7 cellular contexts compared by ENCODE assay signal in the genomic region with DNA sequence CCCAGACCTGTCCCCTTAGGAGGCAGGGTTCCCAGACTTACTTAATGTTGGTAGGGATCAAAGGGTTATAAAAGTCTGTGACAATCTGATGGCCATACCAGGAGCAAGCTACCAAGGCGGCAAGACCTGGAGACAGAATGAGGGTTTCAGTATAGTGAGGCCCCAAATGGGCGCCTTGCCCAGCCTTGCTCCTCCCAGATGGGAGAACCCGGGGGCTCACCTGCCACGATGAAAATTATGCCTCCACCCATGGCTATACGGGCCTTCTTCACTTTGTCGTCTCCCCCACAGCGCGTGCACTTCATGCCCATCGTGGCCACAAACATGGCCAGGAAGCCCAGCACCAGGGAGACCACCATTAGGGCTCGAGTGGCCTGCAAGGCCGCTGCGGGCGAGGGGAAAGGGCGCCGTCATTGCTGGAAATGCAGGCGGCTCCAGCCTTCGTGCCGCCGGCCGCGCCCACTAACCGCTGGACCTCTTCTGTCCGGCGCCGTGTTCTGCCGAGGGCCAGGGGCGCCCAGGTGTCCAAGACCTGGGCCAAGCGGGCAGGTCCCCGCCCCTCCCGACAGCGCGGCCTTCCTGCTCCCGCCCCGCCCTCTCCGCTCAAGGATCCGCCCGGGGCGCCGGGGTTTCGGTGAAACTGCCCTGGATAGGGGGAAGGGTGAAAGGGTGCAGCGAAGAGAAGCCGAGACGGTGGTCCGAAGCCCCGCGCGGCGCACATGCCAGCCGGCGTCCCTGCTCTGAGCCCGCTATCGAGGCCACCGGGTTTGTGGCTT. TPM values are rescaled to one million over a fixed set of nuclear protein-coding genes. Genes with fewer than 3 reads are reported as not detected.
DNase-seq lines count a peak whose midpoint lies in the region; ATAC-seq and TF ChIP-seq lines count a peak whose summit lies in the region.

No MANE protein-coding gene starts in this region.

- intact Hi-C loops in PC-3 (cut with micrococcal nuclease), result loop anchor here (5.0 kb wide), 1 partner anchor 222 kb away; a partner anchor contains a TSS
- intact Hi-C loops in vagina (cut with DNase I), result loop anchor here (5.0 kb wide), 1 partner anchor 527 kb away; no protein-coding TSS in a partner anchor

- no peaks in the 10 kb centered on the region for H3F3A ChIP-seq in PC-3 (ENCODE audit: low read length, unreplicated experiment)

- CTCF ChIA-PET in PC-3 (lab: Charles Lee), result interaction anchor here (0.6 kb wide), 1 partner anchor 40 kb away, joined by 3 read pairs; no protein-coding TSS in a partner anchor

- peak overlapping the region; percentile 97 for H3K4me3 ChIP-seq in PC-3 (ENCODE audit: low read length)
- peak overlapping the region; percentile 30 for H3K4me3 ChIP-seq in mononuclear cell (ENCODE audit: low read length)
- H3K4me3 ChIP-seq in vagina, result peak overlapping the region; percentile 44 to 58

- peak overlapping the region; percentile 93 for H3K9ac ChIP-seq in PC-3 (ENCODE audit: low read length)

- TF ChIP-seq CTCF in GM13977 (IDR thresholded peaks at IDR 0.05; ENCODE audit: extremely low read depth, insufficient read depth, missing control alignments) (no peak), PC-3 (conservative IDR thresholded peaks at IDR 0.05; ENCODE audit: low read depth, low read length) (no peak), vagina (IDR thresholded peaks at IDR 0.05) (no peak)

- H3K4me1 ChIP-seq in PC-3 (ENCODE audit: insufficient read depth, low read length) (peaks cover 27% of the 10 kb centered on the region), mononuclear cell (ENCODE audit: insufficient read depth, low read length) (peaks cover 38% of the 10 kb centered on the region), vagina (peaks cover 36% of the 10 kb centered on the region)

- POLR2A ChIA-PET in PC-3 (lab: Charles Lee; ENCODE audit: unreplicated experiment), result no interaction called here

- no TSS peak for BruUV-seq in PC-3 (replicated peaks; lab: Mats Ljungman, UMichigan)

- peak overlapping the region; percentile 83 for H3K27ac ChIP-seq in PC-3 (ENCODE audit: low read length)
- H3K27ac ChIP-seq in vagina, result peak overlapping the region; percentile 47

- peaks cover 4% of the 10 kb centered on the region; the same call in 1 of the 2 replicates for H3K36me3 ChIP-seq in PC-3 (ENCODE audit: low read depth, low read length)
- peaks cover 0 to 6% of the 10 kb centered on the region in 2 donors for H3K36me3 ChIP-seq in vagina

- H4K20me1 ChIP-seq in PC-3 (ENCODE audit: low read length), result peaks cover 14% of the 10 kb centered on the region; the same call in 1 of the 2 replicates

- in situ Hi-C loops in GM13977 (cut with MboI; ENCODE audit: low pct_unique_long_range_greater_than_20kb, low sequenced_read_pairs, unreplicated experiment), result no loop called here

- no peaks in the 10 kb centered on the region for H3K9me2 ChIP-seq in PC-3 (replicated peaks; ENCODE audit: low read length)

- peak overlapping the region; percentile 96 for H3K4me2 ChIP-seq in PC-3 (ENCODE audit: low read length)

- H3K9me3 ChIP-seq in PC-3 (ENCODE audit: low read length) (no peaks in the 10 kb centered on the region), mononuclear cell (ENCODE audit: low read depth, low read length) (no peaks in the 10 kb centered on the region), vagina (no peaks in the 10 kb centered on the region)

- H3K79me2 ChIP-seq in PC-3 (ENCODE audit: low read length), result peaks cover 48% of the 10 kb centered on the region

- TF ChIP-seq POLR2A in vagina (IDR thresholded peaks at IDR 0.05), result no peak

- H2AFZ ChIP-seq in PC-3 (ENCODE audit: low read length), result no peak overlapping the region

- peak; percentile 39 for ATAC-seq in PC-3

- H3K27me3 ChIP-seq in PC-3 (ENCODE audit: low read length), result no peaks in the 10 kb centered on the region
- H3K27me3 ChIP-seq in mononuclear cell (ENCODE audit: insufficient read depth, low read length), result peaks cover 28% of the 10 kb centered on the region
- H3K27me3 ChIP-seq in vagina, result peaks cover 11% of the 10 kb centered on the region

- DNase-seq in GM13977 (ENCODE audit: low spot score) (peak; percentile 64), PC-3 (peak; percentile 70), vagina (ENCODE audit: extremely low spot score in 2 of 2) (no peak), NCI-H128 (lab: John Stamatoyannopoulos, UW; ENCODE audit: unreplicated experiment) (no peak), HCEC 1CT (no peak)
- DNase-seq in effector CD8-positive, alpha-beta T cell (lab: John Stamatoyannopoulos, UW), result peak; percentile 33

RNA-seq across cellular contexts. Expression of a gene that starts 1.5 kb away (rescaled TPM):
- total RNA-seq in PC-3 (2014; rRNA removed), result 147 and 180 TPM in 2 replicates
- total RNA-seq in mononuclear cell, result 0.10 TPM
- total RNA-seq in vagina, result 75.9 TPM

RNA-seq across cellular contexts. Expression of a gene that starts 8.8 kb away (rescaled TPM):
- total RNA-seq in PC-3 (2014; rRNA removed), result 60.5 and 67.5 TPM in 2 replicates
- total RNA-seq in mononuclear cell, result 14.4 TPM
- total RNA-seq in vagina, result 30.9 TPM

RNA-seq across cellular contexts. Expression of a gene that starts 9.3 kb away (rescaled TPM):
- 52.4 and 68.5 TPM in 2 replicates for total RNA-seq in PC-3 (2014; rRNA removed)
- total RNA-seq in mononuclear cell, result 38.8 TPM
- total RNA-seq in vagina, result 64.6 TPM

RNA-seq across cellular contexts. Expression of a gene that starts 18.5 kb away (rescaled TPM):
- total RNA-seq in PC-3 (2014; rRNA removed), result 88.2 and 103 TPM in 2 replicates
- total RNA-seq in mononuclear cell, result 396 TPM
- total RNA-seq in vagina, result 395 TPM

RNA-seq across cellular contexts. Expression of a gene that starts 20.7 kb away (rescaled TPM):
- total RNA-seq in PC-3 (2014; rRNA removed), result 0.29 TPM in 1 of 2 replicates, not detected in the other
- total RNA-seq in mononuclear cell, result not detected
- total RNA-seq in vagina, result 3.2 TPM

Comparison
In these comparisons a context has a peak if more than half of its experiments do, and no peak if none do; other contexts are left out.
1. DNase-seq: peak in GM13977 (single experiment), PC-3 (single experiment) and effector CD8-positive, alpha-beta T cell (single experiment); none in vagina (0 of 2), NCI-H128 (single experiment) and HCEC 1CT (single experiment).
2. H3K4me3 ChIP-seq: peak in every context shown above with its lines; median percentile 97 in PC-3; 51 in vagina; 30 in mononuclear cell.
3. RNA of a gene that starts 1.5 kb away (total RNA-seq): 147 to 180 TPM in PC-3 and 75.9 TPM in vagina (single experiment); 0.10 TPM in mononuclear cell (single experiment); every median in the first group is over 10 times any median in the second.